ENCODE assay signal across 22 cellular contexts in the genomic region with DNA sequence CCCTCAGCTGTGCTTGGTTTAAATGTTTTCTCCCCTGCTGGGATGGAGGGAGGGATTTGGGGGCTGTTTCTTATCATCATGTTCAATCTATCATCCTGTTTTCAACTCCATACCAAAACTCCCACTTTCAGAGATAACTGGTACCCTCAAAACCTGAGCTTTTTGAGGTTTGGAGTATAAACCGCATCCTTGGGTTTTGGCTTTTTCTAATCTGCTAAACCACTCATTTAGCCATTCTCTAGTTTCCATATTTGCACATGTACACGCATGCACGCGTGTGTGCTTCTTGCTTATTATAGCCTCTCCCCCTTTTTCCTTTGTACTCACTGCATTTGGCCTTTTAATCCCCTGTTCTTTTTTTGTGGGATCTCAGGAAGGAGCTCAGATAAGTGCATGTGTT.
A peak's percentile ranks its signal among the peaks of the same experiment; 100 is the strongest.
DNase-seq lines count a peak whose midpoint lies in the region; ATAC-seq and TF ChIP-seq lines count a peak whose summit lies in the region.
"Had no signal": no experiment of that assay in that cellular context is flagged by ENCODE, and none has a peak within 500 bp of the region (broad histone marks: within the 10 kb centered on the region; RNA-seq: fewer than 3 reads in every experiment).

No MANE protein-coding gene starts in this region.

- H3K36me3 Mint-ChIP-seq in activated CD4-positive, alpha-beta T cell treated with anti-CD3 and anti-CD28 coated beads for 36 hours (ENCODE audit: low read depth), result no peaks in the 10 kb centered on the region
- H3K36me3 Mint-ChIP-seq in CD4-positive, alpha-beta T cell (ENCODE audit: low read depth), result no peaks in the 10 kb centered on the region
- no peaks in the 10 kb centered on the region for H3K36me3 Mint-ChIP-seq in T-helper 2 cell treated with Interferon-gamma antibody and Interleukin-4, amounts not matched to agents 5 μg/mL and 100 μg/mL, for 36 hours (ENCODE audit: low read depth)
- H3K36me3 Mint-ChIP-seq in effector memory CD8-positive, alpha-beta T cell (ENCODE audit: insufficient read depth), result peaks cover 9% of the 10 kb centered on the region
- H3K36me3 Mint-ChIP-seq: type B pancreatic cell had no signal

- no peaks in the 10 kb centered on the region for H3K9me3 Mint-ChIP-seq in activated CD4-positive, alpha-beta T cell treated with anti-CD3 and anti-CD28 coated beads for 36 hours (ENCODE audit: low read depth)
- H3K9me3 Mint-ChIP-seq in CD4-positive, alpha-beta T cell, result no peaks in the 10 kb centered on the region
- no peaks in the 10 kb centered on the region for H3K9me3 Mint-ChIP-seq in T-helper 2 cell treated with Interferon-gamma antibody and Interleukin-4, amounts not matched to agents 5 μg/mL and 100 μg/mL, for 36 hours
- no peaks in the 10 kb centered on the region for H3K9me3 Mint-ChIP-seq in effector memory CD8-positive, alpha-beta T cell
- H3K9me3 Mint-ChIP-seq: nephron progenitor cell, type B pancreatic cell had no signal

- no peak overlapping the region for H3K27ac ChIP-seq in CD4-positive, alpha-beta T cell (ENCODE audit: low read depth, low read length)
- H3K27ac ChIP-seq: 22Rv1, stomach had no signal

- peaks cover 80% of the 10 kb centered on the region for H3K4me1 Mint-ChIP-seq in activated CD4-positive, alpha-beta T cell treated with anti-CD3 and anti-CD28 coated beads for 36 hours
- peaks cover 83% of the 10 kb centered on the region for H3K4me1 Mint-ChIP-seq in CD4-positive, alpha-beta T cell (ENCODE audit: low read depth)
- peaks cover 73% of the 10 kb centered on the region for H3K4me1 Mint-ChIP-seq in T-helper 2 cell treated with Interferon-gamma antibody and Interleukin-4, amounts not matched to agents 5 μg/mL and 100 μg/mL, for 36 hours (ENCODE audit: low read depth)
- peaks cover 52 to 70% of the 10 kb centered on the region in 2 donors for H3K4me1 Mint-ChIP-seq in effector memory CD8-positive, alpha-beta T cell (ENCODE audit: low read depth in 2 of 2)

- peak overlapping the region; percentile 96 for H3K27ac Mint-ChIP-seq in activated CD4-positive, alpha-beta T cell treated with anti-CD3 and anti-CD28 coated beads for 36 hours
- peak overlapping the region; percentile 84 for H3K27ac Mint-ChIP-seq in CD4-positive, alpha-beta T cell
- H3K27ac Mint-ChIP-seq in T-helper 2 cell treated with Interferon-gamma antibody and Interleukin-4, amounts not matched to agents 5 μg/mL and 100 μg/mL, for 36 hours, result peak overlapping the region; percentile 63
- H3K27ac Mint-ChIP-seq in effector memory CD8-positive, alpha-beta T cell, result peak overlapping the region; percentile 28 to 85
- H3K27ac Mint-ChIP-seq: progenitor cell of endocrine pancreas, type B pancreatic cell had no signal

- DNase-seq in activated CD4-positive, alpha-beta T cell treated with anti-CD3 and anti-CD28 coated beads for 36 hours, result peak; percentile 22
- no peak for DNase-seq in activated CD4-positive, alpha-beta T cell treated with anti-CD3 and anti-CD28 coated beads for 1 hour
- no peak for DNase-seq in CD4-positive, alpha-beta T cell
- DNase-seq in T-helper 2 cell treated with Interferon-gamma antibody and Interleukin-4, amounts not matched to agents 5 μg/mL and 100 μg/mL, for 36 hours (ENCODE audit: low spot score), result no peak
- DNase-seq in effector memory CD8-positive, alpha-beta T cell, result no peak
- no peak for DNase-seq in H4 (ENCODE audit: low spot score)
- DNase-seq: AML-193; anterior cingulate cortex; Calu3; caudate nucleus; heart right ventricle; NCI-H69; nephron progenitor cell; stimulated activated CD4-positive, alpha-beta T cell treated with anti-CD3 and anti-CD28 coated beads, Interleukin-2, amount 100 ng/mL, for 24 hours; stomach had no signal

- no peak for ATAC-seq in activated CD4-positive, alpha-beta T cell treated with anti-CD3 and anti-CD28 coated beads for 36 hours
- ATAC-seq in CD4-positive, alpha-beta T cell (ENCODE audit: poor library complexity), result no peak
- no peak for ATAC-seq in effector memory CD8-positive, alpha-beta T cell (replicated peaks)
- ATAC-seq in HG02610 (IDR thresholded peaks at IDR 0.05; ENCODE audit: unreplicated experiment) (no peak), HG03521 (IDR thresholded peaks at IDR 0.05; ENCODE audit: unreplicated experiment) (no peak)
- ATAC-seq: heart right ventricle, HepG2, left lobe of liver had no signal

- no peaks in the 10 kb centered on the region for H3K27me3 ChIP-seq in CD4-positive, alpha-beta T cell (ENCODE audit: control insufficient read depth, insufficient read depth, low read length)
- H3K27me3 ChIP-seq: stomach had no signal

- H3K9me3 ChIP-seq in CD4-positive, alpha-beta T cell (ENCODE audit: control insufficient read depth, low read length), result no peaks in the 10 kb centered on the region
- H3K9me3 ChIP-seq: heart right ventricle, stomach had no signal

- peak overlapping the region; percentile 10 for H3K4me3 Mint-ChIP-seq in activated CD4-positive, alpha-beta T cell treated with anti-CD3 and anti-CD28 coated beads for 36 hours
- no peak overlapping the region for H3K4me3 Mint-ChIP-seq in CD4-positive, alpha-beta T cell
- peak overlapping the region; percentile 81 for H3K4me3 Mint-ChIP-seq in T-helper 2 cell treated with Interferon-gamma antibody and Interleukin-4, amounts not matched to agents 5 μg/mL and 100 μg/mL, for 36 hours
- peak overlapping the region; percentile 34 to 45 for H3K4me3 Mint-ChIP-seq in effector memory CD8-positive, alpha-beta T cell
- H3K4me3 Mint-ChIP-seq: nephron progenitor cell, type B pancreatic cell had no signal

- POLR2A ChIA-PET in activated CD4-positive, alpha-beta T cell treated with anti-CD3 and anti-CD28 coated beads for 36 hours (lab: Charles Lee), result no interaction called here
- POLR2A ChIA-PET in CD4-positive, alpha-beta T cell (lab: Charles Lee), result no interaction called here

- no peaks in the 10 kb centered on the region for H3K27me3 Mint-ChIP-seq in activated CD4-positive, alpha-beta T cell treated with anti-CD3 and anti-CD28 coated beads for 36 hours
- no peaks in the 10 kb centered on the region for H3K27me3 Mint-ChIP-seq in CD4-positive, alpha-beta T cell
- no peaks in the 10 kb centered on the region for H3K27me3 Mint-ChIP-seq in T-helper 2 cell treated with Interferon-gamma antibody and Interleukin-4, amounts not matched to agents 5 μg/mL and 100 μg/mL, for 36 hours (ENCODE audit: low read depth)
- H3K27me3 Mint-ChIP-seq in effector memory CD8-positive, alpha-beta T cell, result no peaks in the 10 kb centered on the region
- H3K27me3 Mint-ChIP-seq: type B pancreatic cell had no signal

- CTCF ChIA-PET in activated CD4-positive, alpha-beta T cell treated with anti-CD3 and anti-CD28 coated beads for 36 hours (lab: Charles Lee), result interaction anchor here (0.7 to 1.1 kb wide), 3 partner anchors 23 to 157 kb away, joined by 3 to 4 read pairs (median 4); partner anchors contain the start of gene SH2D1A
- CTCF ChIA-PET in CD4-positive, alpha-beta T cell (lab: Charles Lee), result no interaction called here

- intact Hi-C loops in activated CD4-positive, alpha-beta T cell treated with anti-CD3 and anti-CD28 coated beads for 36 hours (cut with DNase I, micrococcal nuclease), result loop anchor here (5.0 kb wide), 4 partner anchors 67 to 517 kb away; no protein-coding TSS in a partner anchor
- intact Hi-C loops in CD4-positive, alpha-beta T cell (cut with DNase I, micrococcal nuclease), result loop anchor here (5.0 to 10.0 kb wide), 2 partner anchors 132 to 519 kb away; partner anchors contain the start of gene SH2D1A (in 1 of the 2)

- TF ChIP-seq CTCF in CD4-positive, alpha-beta T cell (IDR thresholded peaks at IDR 0.05), result no peak
